Comparison of ENCODE assay signal across 20 cellular contexts in the genomic region with DNA sequence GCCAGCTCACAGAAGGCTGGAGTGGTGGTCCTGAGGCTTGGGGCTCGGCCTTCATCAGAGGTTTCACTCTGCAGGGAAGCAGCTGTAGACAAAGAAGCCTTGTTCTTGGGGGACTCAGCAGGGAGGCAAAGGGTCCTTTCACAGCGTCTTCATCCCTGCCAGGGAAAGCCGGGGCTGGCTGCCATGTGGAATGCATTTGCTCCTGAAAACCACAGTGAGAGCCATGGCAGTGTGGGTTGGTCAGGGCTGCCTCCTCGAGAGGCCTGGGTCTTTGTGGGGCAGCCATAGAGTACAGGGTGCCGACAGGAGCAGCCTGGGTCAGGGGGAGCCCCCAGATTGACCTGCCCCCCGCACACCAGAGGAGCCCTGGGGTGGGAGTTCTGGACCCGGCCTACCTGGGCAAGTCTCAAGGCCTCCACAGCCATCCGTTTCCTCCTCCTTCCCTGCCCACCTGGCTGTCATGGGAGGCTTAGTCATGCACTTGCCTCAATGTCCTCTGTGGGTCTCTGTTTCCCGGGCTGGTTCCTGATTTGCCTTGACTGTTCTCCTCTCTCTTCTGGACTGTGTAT.
DNase-seq lines count a peak whose midpoint lies in the region; ATAC-seq and TF ChIP-seq lines count a peak whose summit lies in the region.
"Had no signal": no experiment of that assay in that cellular context is flagged by ENCODE, and none has a peak within 500 bp of the region (broad histone marks: within the 10 kb centered on the region; RNA-seq: fewer than 3 reads in every experiment).

No MANE protein-coding gene starts in this region.

- no peak overlapping the region for H3K4ac ChIP-seq in neuronal stem cell (ENCODE audit: low read length)

- H3K27me3 Mint-ChIP-seq in activated CD8-positive, alpha-beta memory T cell treated with anti-CD3 and anti-CD28 coated beads, Interleukin-2, amount 10 ng/mL, durations not matched to agents 7 days and 5 days = peaks cover 2% of the 10 kb centered on the region

- no peak overlapping the region for H4K91ac ChIP-seq in neuronal stem cell (ENCODE audit: low read depth, low read length, poor library complexity)

- POLR2A ChIA-PET in A673 (lab: Charles Lee; ENCODE audit: low non-redundant PET) = no interaction called here

- H3K4me1 Mint-ChIP-seq in activated CD8-positive, alpha-beta memory T cell treated with anti-CD3 and anti-CD28 coated beads, Interleukin-2, amount 10 ng/mL, durations not matched to agents 7 days and 5 days = peaks cover 13% of the 10 kb centered on the region
- H3K4me1 Mint-ChIP-seq: B cell had no signal

- DNase-seq in A673 (ENCODE audit: low spot score) (peak; percentile 21), SK-MEL-5 (ENCODE audit: low read depth, low spot score) (peak; percentile 43), globus pallidus (ENCODE audit: low spot score) (peak; percentile 42), neuronal stem cell (ENCODE audit: low spot score) (no peak), glomerular visceral epithelial cell (ENCODE audit: extremely low spot score) (no peak)
- no peak for DNase-seq in activated CD4-positive, CD25-positive, alpha-beta regulatory T cell (lab: John Stamatoyannopoulos, UW)
- DNase-seq in activated CD8-positive, alpha-beta memory T cell treated with anti-CD3 and anti-CD28 coated beads, Interleukin-2, amount 10 ng/mL, durations not matched to agents 7 days and 5 days = no peak
- DNase-seq: DMS 273 treated with DMSO at 0.1 percent for 48 hours, GF-D8, GOT3, MM.1S, NCI-H1105, NCI-H1694, NCI-H510A, NCI-H748 treated with DMSO at 0.1 percent for 48 hours, SIG-M5 had no signal

- H3K4me3 Mint-ChIP-seq in activated CD8-positive, alpha-beta memory T cell treated with anti-CD3 and anti-CD28 coated beads, Interleukin-2, amount 10 ng/mL, durations not matched to agents 7 days and 5 days = no peak overlapping the region
- H3K4me3 Mint-ChIP-seq: B cell had no signal

- CTCF ChIA-PET in A673 (lab: Charles Lee) = no interaction called here
- CTCF ChIA-PET in activated CD8-positive, alpha-beta memory T cell treated with anti-CD3 and anti-CD28 coated beads, Interleukin-2, amount 10 ng/mL, durations not matched to agents 7 days and 5 days (lab: Charles Lee) = no interaction called here

- H3K36me3 ChIP-seq in A673 (ENCODE audit: insufficient read depth, low read length, poor library complexity, severe bottlenecking) (no peaks in the 10 kb centered on the region), neuronal stem cell (replicated peaks in 1 of 2; ENCODE audit: control insufficient read depth in 2 of 2, insufficient read depth in 2 of 2, low read length in 2 of 2) (no peaks in the 10 kb centered on the region)

- H3K18ac ChIP-seq in neuronal stem cell (ENCODE audit: low read length) = peak overlapping the region; percentile 57

- H2BK120ac ChIP-seq in neuronal stem cell (ENCODE audit: low read depth, low read length) = peak overlapping the region; percentile 22

- H3K27ac ChIP-seq in A673 (ENCODE audit: low read depth, low read length, poor library complexity, severe bottlenecking) (no peak overlapping the region), neuronal stem cell (replicated peaks; ENCODE audit: low read length) (no peak overlapping the region)
- H3K27ac ChIP-seq: 22Rv1, RWPE1 had no signal

- H3K27ac Mint-ChIP-seq in activated CD8-positive, alpha-beta memory T cell treated with anti-CD3 and anti-CD28 coated beads, Interleukin-2, amount 10 ng/mL, durations not matched to agents 7 days and 5 days = no peak overlapping the region
- H3K27ac Mint-ChIP-seq: B cell had no signal

- no peak for TF ChIP-seq CTCF in A673 (conservative IDR thresholded peaks at IDR 0.05; ENCODE audit: low read depth, low read length)

- no peaks in the 10 kb centered on the region for H3K9me3 Mint-ChIP-seq in activated CD8-positive, alpha-beta memory T cell treated with anti-CD3 and anti-CD28 coated beads, Interleukin-2, amount 10 ng/mL, durations not matched to agents 7 days and 5 days (ENCODE audit: low read depth)

- no peaks in the 10 kb centered on the region for H3K79me1 ChIP-seq in neuronal stem cell (ENCODE audit: low read depth, low read length)

- H4K8ac ChIP-seq in neuronal stem cell (ENCODE audit: low read depth, low read length) = no peak overlapping the region

- no peak for ATAC-seq in GM21367 (IDR thresholded peaks at IDR 0.05; ENCODE audit: unreplicated experiment)
- ATAC-seq in activated CD8-positive, alpha-beta memory T cell treated with anti-CD3 and anti-CD28 coated beads, Interleukin-2, amount 10 ng/mL, durations not matched to agents 7 days and 5 days = no peak

- no TSS peak for BruUV-seq in A673 (replicated peaks; lab: Mats Ljungman, UMichigan)

- intact Hi-C loops in A673 (cut with micrococcal nuclease; ENCODE audit: unreplicated experiment) = no loop called here

- WGBS in neuronal stem cell (ENCODE audit: extremely low coverage in 2 of 2, insufficient read length in 2 of 2, insufficient replicate concordance in 1 of 2), 2 donors = no CpG with 5 or more reads among the region's 9 CpGs

- no peak overlapping the region for H2AFZ ChIP-seq in neuronal stem cell (ENCODE audit: low read length)

- H3K4me3 ChIP-seq in A673 (ENCODE audit: low read depth, low read length, poor library complexity, severe bottlenecking) (no peak overlapping the region), neuronal stem cell (ENCODE audit: low read length in 2 of 2) (no peak overlapping the region)

- H2BK15ac ChIP-seq in neuronal stem cell (ENCODE audit: low read length) = no peak overlapping the region

- H3K4me1 ChIP-seq in A673 (ENCODE audit: insufficient read depth, low read length, poor library complexity, severe bottlenecking) (peaks cover 7% of the 10 kb centered on the region), neuronal stem cell (ENCODE audit: control insufficient read depth in 2 of 2, insufficient read depth in 1 of 2, low read depth in 1 of 2, low read length in 2 of 2) (peaks cover 0 to 2% of the 10 kb centered on the region in 2 donors)

- in situ Hi-C loops in SK-MEL-5 (cut with HindIII; ENCODE audit: low pct_unique_long_range_greater_than_20kb, low sequenced_read_pairs) = no loop called here

- no peak overlapping the region for H3K9ac ChIP-seq in neuronal stem cell (ENCODE audit: low read depth, low read length, poor library complexity)

- H2AK5ac ChIP-seq in neuronal stem cell (ENCODE audit: low read depth, low read length) = no peak overlapping the region

- H3K23ac ChIP-seq in neuronal stem cell (ENCODE audit: low read depth, low read length, poor library complexity) = no peak overlapping the region

- no peak overlapping the region for H3K14ac ChIP-seq in neuronal stem cell (ENCODE audit: low read length)

- H3K9me3 ChIP-seq in A673 (ENCODE audit: low read depth, low read length, poor library complexity, severe bottlenecking) (no peaks in the 10 kb centered on the region), neuronal stem cell (replicated peaks in 1 of 2; ENCODE audit: control insufficient read depth in 2 of 2, insufficient read depth in 1 of 2, low read depth in 1 of 2, low read length in 2 of 2) (no peaks in the 10 kb centered on the region)

- H3K4me2 ChIP-seq in neuronal stem cell (ENCODE audit: insufficient read depth, low read length, poor library complexity, severe bottlenecking) = no peak overlapping the region

- no peaks in the 10 kb centered on the region for H3K36me3 Mint-ChIP-seq in activated CD8-positive, alpha-beta memory T cell treated with anti-CD3 and anti-CD28 coated beads, Interleukin-2, amount 10 ng/mL, durations not matched to agents 7 days and 5 days

- no peak overlapping the region for H2BK5ac ChIP-seq in neuronal stem cell (ENCODE audit: low read length)

- H2BK12ac ChIP-seq in neuronal stem cell (ENCODE audit: low read length) = no peak overlapping the region

- H3K27me3 ChIP-seq in A673 (replicated peaks; ENCODE audit: insufficient read depth, low read depth, low read length, poor library complexity) (no peaks in the 10 kb centered on the region), neuronal stem cell (ENCODE audit: control insufficient read depth in 3 of 3, insufficient read depth in 3 of 3, low read depth in 1 of 3, low read length in 3 of 3) (peaks cover 0 to 6% (median 0%) of the 10 kb centered on the region in 3 experiments)

Comparison
In these comparisons a context has a peak if more than half of its experiments do, and no peak if none do; other contexts are left out.
1. DNase-seq: peak in A673 (single experiment), SK-MEL-5 (single experiment) and globus pallidus (single experiment); none in neuronal stem cell (single experiment), activated CD4-positive, CD25-positive, alpha-beta regulatory T cell (0 of 4), glomerular visceral epithelial cell (single experiment) and activated CD8-positive, alpha-beta memory T cell treated with anti-CD3 and anti-CD28 coated beads, Interleukin-2, amount 10 ng/mL, durations not matched to agents 7 days and 5 days (single experiment).